ENCODE assay signal across 8 cellular contexts in the genomic region with DNA sequence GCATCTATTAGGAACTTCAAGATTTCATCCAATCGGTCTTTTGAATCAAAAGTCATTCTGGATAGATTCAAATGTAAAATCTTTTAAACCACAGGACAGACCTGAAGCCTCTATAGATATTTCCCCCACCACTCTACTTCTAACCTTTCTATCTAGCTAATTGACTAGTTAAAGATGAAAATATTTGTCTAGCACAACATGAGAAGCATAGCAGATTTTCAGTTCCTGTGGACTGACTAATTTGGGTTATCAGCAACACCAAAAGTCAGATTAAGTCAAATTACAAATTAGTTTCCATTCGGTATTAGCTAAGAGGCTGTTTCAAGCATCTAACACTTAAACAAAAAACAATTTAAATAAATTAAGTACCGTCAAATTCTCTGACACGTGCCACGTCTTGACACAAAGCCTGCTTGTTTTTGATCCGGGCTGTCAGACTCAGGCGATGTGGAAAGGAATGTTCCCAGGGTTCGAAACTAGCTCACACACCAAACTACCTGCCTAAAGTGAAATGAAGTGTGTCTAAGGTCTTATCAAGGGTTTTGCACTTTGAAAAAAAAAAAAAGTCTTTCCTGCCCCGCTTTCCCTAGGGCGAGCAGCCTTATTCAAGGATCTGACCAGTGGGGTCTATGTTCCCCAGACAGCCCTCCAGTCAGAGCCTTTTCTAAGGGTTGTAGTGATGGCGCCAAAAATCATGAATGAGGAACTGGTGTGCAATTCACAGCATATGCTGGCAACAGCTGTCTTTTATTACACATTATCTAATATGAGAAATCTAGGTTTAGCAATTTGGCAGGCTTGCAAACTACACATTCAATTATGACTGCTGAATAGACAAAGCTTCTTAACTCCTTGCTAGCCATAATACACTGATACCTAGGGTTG. TPM values are rescaled to one million over a fixed set of nuclear protein-coding genes. Genes with fewer than 3 reads are reported as not detected.
DNase-seq lines count a peak whose midpoint lies in the region; ATAC-seq and TF ChIP-seq lines count a peak whose summit lies in the region.

No MANE protein-coding gene starts in this region.

- intact Hi-C loops in esophagus squamous epithelium (cut with DNase I): no loop called here

- H3K9me3 ChIP-seq in esophagus squamous epithelium (no peaks in the 10 kb centered on the region), tibial nerve (no peaks in the 10 kb centered on the region)

- H3K27me3 ChIP-seq in esophagus squamous epithelium (no peaks in the 10 kb centered on the region), tibial nerve (no peaks in the 10 kb centered on the region)

- 27 to 37% methylated on average over 11 of the region's 11 CpGs for WGBS in esophagus squamous epithelium, 2 donors
- WGBS in tibial nerve, 2 donors: 46 to 48% methylated on average over 11 of the region's 11 CpGs

- no peak for TF ChIP-seq EP300 in tibial nerve (IDR thresholded peaks at IDR 0.05)

- no peak for TF ChIP-seq CTCF in esophagus squamous epithelium (IDR thresholded peaks at IDR 0.05)
- no peak for TF ChIP-seq CTCF in tibial nerve (IDR thresholded peaks at IDR 0.05)

- H3K27ac ChIP-seq in esophagus squamous epithelium (peak overlapping the region; percentile 22 to 78 (median 52)), tibial nerve (peak overlapping the region in 1 of 4 donors; percentile 80)

- DNase-seq in EL: peak; percentile 18
- DNase-seq in NCI-H2029 (lab: John Stamatoyannopoulos, UW): peak; percentile 33
- no peak for DNase-seq in esophagus squamous epithelium (lab: John Stamatoyannopoulos, UW)
- no peak for DNase-seq in NCI-H774 (lab: John Stamatoyannopoulos, UW)
- no peak for DNase-seq in inferior parietal cortex (ENCODE audit: extremely low spot score)
- no peak for DNase-seq in tibial nerve (ENCODE audit: low spot score in 2 of 2)
- no peak for DNase-seq in ecto neural progenitor cell (ENCODE audit: low spot score)

- H3K36me3 ChIP-seq in esophagus squamous epithelium (no peaks in the 10 kb centered on the region), tibial nerve (no peaks in the 10 kb centered on the region)

- TF ChIP-seq POLR2A in esophagus squamous epithelium (IDR thresholded peaks at IDR 0.05): no peak
- no peak for TF ChIP-seq POLR2A in tibial nerve (IDR thresholded peaks at IDR 0.05)

- peak overlapping the region in 3 of 4 donors; percentile 22 to 57 (median 34) for H3K4me3 ChIP-seq in esophagus squamous epithelium
- H3K4me3 ChIP-seq in tibial nerve: peak overlapping the region in 1 of 4 donors; percentile 44

- ATAC-seq in GM21737 (IDR thresholded peaks at IDR 0.05; ENCODE audit: unreplicated experiment): peak; percentile 10

- H3K4me1 ChIP-seq in esophagus squamous epithelium: peaks cover 0 to 2% (median 0%) of the 10 kb centered on the region in 3 donors
- peaks cover 0 to 7% (median under 1%) of the 10 kb centered on the region in 4 donors for H3K4me1 ChIP-seq in tibial nerve

RNA-seq across cellular contexts. Expression of a gene that starts 4.7 kb away (rescaled TPM):
- total RNA-seq in esophagus squamous epithelium: 10 to 100 TPM in 1 of 4 donors, 1 to 10 TPM in 3; 3.2 to 12.4 (median 3.6) TPM
- 1 to 10 TPM; 3.7 to 9.3 (median 8.1) TPM for total RNA-seq in tibial nerve

Comparison
In these comparisons a context has a peak if more than half of its experiments do, and no peak if none do; other contexts are left out.
1. DNase-seq: peak in EL (single experiment) and NCI-H2029 (single experiment); none in esophagus squamous epithelium (single experiment), NCI-H774 (single experiment), inferior parietal cortex (single experiment), tibial nerve (0 of 2) and ecto neural progenitor cell (single experiment).